In the genomic region with DNA sequence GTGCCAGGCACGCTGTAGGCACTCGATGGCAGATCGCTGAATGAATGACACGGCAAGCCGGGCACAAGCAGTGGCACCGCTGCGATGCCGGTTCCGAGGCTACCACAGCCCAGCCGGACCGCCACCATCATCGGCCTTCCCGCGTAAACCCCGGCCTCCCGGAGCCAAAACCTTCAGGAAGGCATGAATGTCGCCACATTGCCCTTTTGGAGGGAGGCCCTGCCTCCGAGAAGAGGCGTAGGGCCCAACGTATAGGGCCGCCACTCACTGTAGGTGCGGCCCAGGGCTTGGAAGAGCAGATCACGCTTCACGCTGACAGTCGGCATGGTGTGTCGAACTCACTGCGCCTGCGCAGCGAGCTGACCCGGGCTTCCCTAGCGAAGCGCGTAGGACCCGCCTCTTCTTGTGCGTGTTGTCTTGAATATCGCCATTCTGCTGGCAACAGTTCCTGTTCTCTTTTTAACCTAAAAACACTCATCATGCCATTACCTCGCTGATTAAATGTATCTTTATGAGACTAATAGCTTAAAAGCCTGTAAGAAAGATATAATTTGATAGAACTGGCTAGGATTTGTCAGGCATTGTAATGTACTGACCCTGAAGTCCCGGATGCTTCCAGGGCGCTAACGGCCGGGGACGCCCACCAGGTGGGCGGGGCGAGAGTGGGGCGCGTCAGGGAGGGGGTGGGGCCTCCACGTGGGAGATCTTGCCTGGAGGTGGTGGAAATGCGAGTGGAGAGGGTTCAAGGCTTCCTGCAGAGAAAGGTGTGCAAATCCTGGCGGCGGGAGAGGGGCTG, we compare ENCODE assay signal across 8 cellular contexts. TPM values are rescaled to one million over a fixed set of nuclear protein-coding genes. Genes with fewer than 3 reads are reported as not detected.
DNase-seq lines count a peak whose midpoint lies in the region; ATAC-seq lines count a peak whose summit lies in the region.

A gene (minus strand): TSS at position 345 of the 796 bp plus-strand sequence. CDS start 19 bp downstream, at position 326.

- H3K9me3 ChIP-seq in BLaER1: no peaks in the 10 kb centered on the region

- POLR2A ChIA-PET in activated CD4-positive, alpha-beta T cell treated with anti-CD3 and anti-CD28 coated beads, Interleukin-2, amount 10 ng/mL, durations not matched to agents 7 days and 5 days (lab: Charles Lee): no interaction called here

- no peaks in the 10 kb centered on the region for H3K27me3 Mint-ChIP-seq in activated CD4-positive, alpha-beta T cell treated with anti-CD3 and anti-CD28 coated beads, Interleukin-2, amount 10 ng/mL, durations not matched to agents 7 days and 5 days

- CTCF ChIA-PET in activated CD4-positive, alpha-beta T cell treated with anti-CD3 and anti-CD28 coated beads, Interleukin-2, amount 10 ng/mL, durations not matched to agents 7 days and 5 days (lab: Charles Lee): interaction anchor here (1.0 kb wide), 1 partner anchor 15 kb away, joined by 3 read pairs; a partner anchor contains a TSS

- H3K27ac Mint-ChIP-seq in activated CD4-positive, alpha-beta T cell treated with anti-CD3 and anti-CD28 coated beads, Interleukin-2, amount 10 ng/mL, durations not matched to agents 7 days and 5 days: peak within 1 kb of the TSS; percentile 99

- H3K4me3 ChIP-seq in BLaER1: peak within 1 kb of the TSS; percentile 99

- peak within 1 kb of the TSS; percentile 90 for H3K4me2 ChIP-seq in BLaER1

- peak within 1 kb of the TSS; percentile 98 for H3K27ac ChIP-seq in BLaER1

- H3K4me1 ChIP-seq in BLaER1: peaks cover 43% of the 10 kb centered on the region

- DNase-seq in NCI-H69 (lab: John Stamatoyannopoulos, UW) (peak; percentile 94), cortex of kidney (lab: John Stamatoyannopoulos, UW) (peak; percentile 80), left lobe of liver (ENCODE audit: low spot score) (peak; percentile 95)
- peak; percentile 96 for DNase-seq in activated CD4-positive, alpha-beta T cell treated with anti-CD3 and anti-CD28 coated beads, Interleukin-2, amount 10 ng/mL, durations not matched to agents 7 days and 5 days
- DNase-seq in stimulated activated CD4-positive, alpha-beta T cell treated with anti-CD3 and anti-CD28 coated beads, Interleukin-2, amount 100 ng/mL, for 4 hours (ENCODE audit: low read depth): peak; percentile 90

- H3K4me3 Mint-ChIP-seq in activated CD4-positive, alpha-beta T cell treated with anti-CD3 and anti-CD28 coated beads, Interleukin-2, amount 10 ng/mL, durations not matched to agents 7 days and 5 days: peak within 1 kb of the TSS; percentile 97

- H3K36me3 Mint-ChIP-seq in activated CD4-positive, alpha-beta T cell treated with anti-CD3 and anti-CD28 coated beads, Interleukin-2, amount 10 ng/mL, durations not matched to agents 7 days and 5 days (ENCODE audit: low read depth): peaks cover 3% of the 10 kb centered on the region

- peaks cover 20% of the 10 kb centered on the region for H4K20me1 ChIP-seq in BLaER1

- peak within 1 kb of the TSS; percentile 95 for H3K9ac ChIP-seq in BLaER1

- H3K36me3 ChIP-seq in BLaER1: peaks cover 18% of the 10 kb centered on the region

- H3K9me3 Mint-ChIP-seq in activated CD4-positive, alpha-beta T cell treated with anti-CD3 and anti-CD28 coated beads, Interleukin-2, amount 10 ng/mL, durations not matched to agents 7 days and 5 days: no peaks in the 10 kb centered on the region

- ATAC-seq in GM19328 (IDR thresholded peaks at IDR 0.05; ENCODE audit: unreplicated experiment) (peak; percentile 85), HG03520 (IDR thresholded peaks at IDR 0.05; ENCODE audit: unreplicated experiment) (peak; percentile 87), left lobe of liver (peak; percentile 97)

- no peaks in the 10 kb centered on the region for H3K27me3 ChIP-seq in BLaER1

- peaks cover 41% of the 10 kb centered on the region for H3K4me1 Mint-ChIP-seq in activated CD4-positive, alpha-beta T cell treated with anti-CD3 and anti-CD28 coated beads, Interleukin-2, amount 10 ng/mL, durations not matched to agents 7 days and 5 days

RNA-seq across cellular contexts. Expression of the gene that starts here (rescaled TPM):
- total RNA-seq in activated CD4-positive, alpha-beta T cell treated with anti-CD3 and anti-CD28 coated beads, Interleukin-2, amount 10 ng/mL, durations not matched to agents 7 days and 5 days: 10 to 100 TPM; 21.6 to 26.0 TPM
- total RNA-seq in left lobe of liver: 5.6 TPM

Comparison
In these comparisons a context has a peak if more than half of its experiments do, and no peak if none do; other contexts are left out.
1. Peak in every context shown above with its lines: DNase-seq, ATAC-seq, H3K4me3 ChIP-seq and H3K27ac ChIP-seq.